ENCODE assay signal across 8 cellular contexts in genomic region chr1:154970631-154971340, GRCh38. TPM values are rescaled to one million over a fixed set of nuclear protein-coding genes. Genes with fewer than 3 reads are reported as not detected.
DNase-seq lines count a peak whose midpoint lies in the region; ATAC-seq, FAIRE-seq and TF ChIP-seq lines count a peak whose summit lies in the region.

TSS of gene SHC1 (minus strand) at chr1:154970747. CDS start at chr1:154970526, 221 bp downstream.

- H3K9ac ChIP-seq in astrocyte (ENCODE audit: low read length) = peak within 1 kb of the TSS; percentile 91
- H3K9ac ChIP-seq in parathyroid adenoma = no peak within 1 kb of the TSS

- H3K4me3 Mint-ChIP-seq in astrocyte (ENCODE audit: unreplicated experiment) = peak within 1 kb of the TSS; percentile 93

- peak within 1 kb of the TSS; percentile 12 to 43 (median 26) for H3K4me3 ChIP-seq in Peyer's patch
- H3K4me3 ChIP-seq in astrocyte (ENCODE audit: insufficient read depth, low read depth, low read length) = peak within 1 kb of the TSS; percentile 77
- peak within 1 kb of the TSS; percentile 45 for H3K4me3 ChIP-seq in parathyroid adenoma (ENCODE audit: low read depth, low read length)

- H3K27ac Mint-ChIP-seq in astrocyte (ENCODE audit: unreplicated experiment) = no peak within 1 kb of the TSS

- peaks cover 0 to 39% (median 10%) of the 10 kb centered on the region in 4 donors for H3K4me1 ChIP-seq in Peyer's patch
- peaks cover 43% of the 10 kb centered on the region for H3K4me1 ChIP-seq in astrocyte (ENCODE audit: insufficient read depth, low read length)
- peaks cover 7% of the 10 kb centered on the region for H3K4me1 ChIP-seq in parathyroid adenoma

- no peaks in the 10 kb centered on the region for H3K27me3 Mint-ChIP-seq in astrocyte (ENCODE audit: low read depth, unreplicated experiment)

- no peaks in the 10 kb centered on the region for H3K9me3 ChIP-seq in Peyer's patch
- no peaks in the 10 kb centered on the region for H3K9me3 ChIP-seq in astrocyte (ENCODE audit: insufficient read depth, low read depth, low read length)
- no peaks in the 10 kb centered on the region for H3K9me3 ChIP-seq in parathyroid adenoma (ENCODE audit: control insufficient read depth, low read length)

- peak; percentile 61 for ATAC-seq in left ventricle myocardium superior
- ATAC-seq in GM19023 (IDR thresholded peaks at IDR 0.05; ENCODE audit: unreplicated experiment) = no peak

- H3K27me3 ChIP-seq in Peyer's patch = no peaks in the 10 kb centered on the region
- H3K27me3 ChIP-seq in astrocyte (ENCODE audit: insufficient read depth, low read length) = no peaks in the 10 kb centered on the region
- H3K27me3 ChIP-seq in parathyroid adenoma (ENCODE audit: control insufficient read depth, insufficient read depth, low read length) = no peaks in the 10 kb centered on the region

- intact Hi-C loops in left ventricle myocardium superior (cut with micrococcal nuclease) = no loop called here

- peak within 1 kb of the TSS; percentile 94 for H3K4me2 ChIP-seq in astrocyte (ENCODE audit: low read length)
- peak within 1 kb of the TSS; percentile 64 for H3K4me2 ChIP-seq in parathyroid adenoma (ENCODE audit: low read length)

- TF ChIP-seq POLR2A in H54 (IDR thresholded peaks at IDR 0.05; ENCODE audit: low read depth, low read length) = peak; percentile 96
- TF ChIP-seq POLR2A in Peyer's patch (IDR thresholded peaks at IDR 0.05) = peak in 1 of 2 donors; percentile 79

- H2AFZ ChIP-seq in astrocyte (ENCODE audit: low read depth, low read length) (no peak within 1 kb of the TSS), parathyroid adenoma (no peak within 1 kb of the TSS)

- H3K9me3 Mint-ChIP-seq in astrocyte (ENCODE audit: unreplicated experiment) = no peaks in the 10 kb centered on the region

- FAIRE-seq in H54 (lab: Jason Lieb, UNC) (no peak), astrocyte (lab: Jason Lieb, UNC) (no peak)

- H3K4me1 Mint-ChIP-seq in astrocyte (ENCODE audit: low read depth, unreplicated experiment) = peaks cover 29% of the 10 kb centered on the region

- peaks cover 0 to 38% (median 0%) of the 10 kb centered on the region in 3 donors for H3K36me3 ChIP-seq in Peyer's patch
- H3K36me3 ChIP-seq in astrocyte (ENCODE audit: insufficient read depth, low read length) = peaks cover 22% of the 10 kb centered on the region
- H3K36me3 ChIP-seq in parathyroid adenoma (ENCODE audit: control insufficient read depth, insufficient read depth, low read length) = no peaks in the 10 kb centered on the region

- peak in 13 of 14 donors; percentile 20 to 95 (median 79) for DNase-seq in C1 segment of cervical spinal cord (lab: John Stamatoyannopoulos, UW)
- peak; percentile 90 for DNase-seq in H54 (ENCODE audit: insufficient read length, low spot score)
- peak; percentile 48 to 91 (median 84) for DNase-seq in Peyer's patch
- DNase-seq in astrocyte (ENCODE audit: low read depth) = peak; percentile 91
- DNase-seq in left ventricle myocardium superior = peak; percentile 95
- no peak for DNase-seq in NCI-H1417 (lab: John Stamatoyannopoulos, UW)

- peaks cover 67% of the 10 kb centered on the region for H3K79me2 ChIP-seq in astrocyte (ENCODE audit: insufficient read depth, low read length)
- H3K79me2 ChIP-seq in parathyroid adenoma = no peaks in the 10 kb centered on the region

- TF ChIP-seq CTCF in Peyer's patch (IDR thresholded peaks at IDR 0.05) (no peak), astrocyte (IDR thresholded peaks at IDR 0.05; ENCODE audit: insufficient read depth, low read depth, low read length) (no peak), parathyroid adenoma (IDR thresholded peaks at IDR 0.05) (no peak)

- H3K36me3 Mint-ChIP-seq in astrocyte (ENCODE audit: low read depth, unreplicated experiment) = peaks cover 3% of the 10 kb centered on the region

- H4K20me1 ChIP-seq in astrocyte (ENCODE audit: insufficient read depth, low read length) = peaks cover 47% of the 10 kb centered on the region

- H3K27ac ChIP-seq in Peyer's patch (peak within 1 kb of the TSS; percentile 63 to 100 (median 99)), astrocyte (ENCODE audit: low read depth, low read length) (peak within 1 kb of the TSS; percentile 99), parathyroid adenoma (peak within 1 kb of the TSS; percentile 98)

RNA-seq across cellular contexts. Expression of gene SHC1, which starts in this region (rescaled TPM):
- total RNA-seq in Peyer's patch (100 to 1,000 TPM in 2 of 4 donors, 10 to 100 TPM in 2; 56.9 to 150 (median 104) TPM), astrocyte (391 and 397 TPM in 2 replicates), left ventricle myocardium superior (62.1 TPM)

Comparison
In these comparisons a context has a peak if more than half of its experiments do, and no peak if none do; other contexts are left out.
1. DNase-seq: peak in C1 segment of cervical spinal cord (13 of 14), H54 (single experiment), Peyer's patch (3 of 3), astrocyte (single experiment) and left ventricle myocardium superior (single experiment); none in NCI-H1417 (0 of 3).
2. H3K4me3 ChIP-seq: peak in every context shown above with its lines; median percentile 77 in astrocyte; 45 in parathyroid adenoma; 26 in Peyer's patch.
3. Peak in every context shown above with its lines, with median percentiles within 50 percentile points of each other: H3K27ac ChIP-seq.